ENCODE assay signal across 15 cellular contexts in genomic region chr1:66244429-66244828, GRCh38.
DNase-seq lines count a peak whose midpoint lies in the region; TF ChIP-seq lines count a peak whose summit lies in the region.
"Had no signal": no experiment of that assay in that cellular context is flagged by ENCODE, and none has a peak within 500 bp of the region (broad histone marks: within the 10 kb centered on the region; RNA-seq: fewer than 3 reads in every experiment).

No MANE protein-coding gene starts in this region.

- H3K4me1 ChIP-seq in esophagus muscularis mucosa = peaks cover 0 to 18% (median 2%) of the 10 kb centered on the region in 4 donors
- H3K4me1 ChIP-seq: adrenal gland had no signal

- DNase-seq in Ammon's horn (ENCODE audit: low spot score) = peak; percentile 95
- DNase-seq in LHCN-M2 (ENCODE audit: low read depth) = peak; percentile 77
- DNase-seq in dorsolateral prefrontal cortex = peak; percentile 22 to 90 (median 78)
- peak; percentile 62 for DNase-seq in middle frontal gyrus (ENCODE audit: extremely low spot score, low spot score)
- DNase-seq in HT-29 (ENCODE audit: low spot score) = no peak
- no peak for DNase-seq in esophagus muscularis mucosa (ENCODE audit: extremely low spot score)
- DNase-seq in HPDE6-E6E7 (ENCODE audit: extremely low spot score) = no peak
- no peak for DNase-seq in DMS114 treated with DMSO at 0.1 percent for 48 hours (lab: John Stamatoyannopoulos, UW; ENCODE audit: unreplicated experiment)
- DNase-seq: immature natural killer cell; NCI-H146; stimulated activated CD8-positive, alpha-beta memory T cell treated with anti-CD3 and anti-CD28 coated beads, Interleukin-4, amount 100 ng/mL, for 48 hours; T1000 had no signal

- H3K36me3 ChIP-seq in esophagus muscularis mucosa = no peaks in the 10 kb centered on the region
- H3K36me3 ChIP-seq: adrenal gland, tibial nerve had no signal

- H3K9me3 ChIP-seq in esophagus muscularis mucosa = no peaks in the 10 kb centered on the region
- H3K9me3 ChIP-seq: adrenal gland, tibial nerve had no signal

- H3K27me3 ChIP-seq in dorsolateral prefrontal cortex (no peaks in the 10 kb centered on the region), esophagus muscularis mucosa (no peaks in the 10 kb centered on the region)
- H3K27me3 ChIP-seq: adrenal gland, tibial nerve had no signal

- peak in 14 of 56 donors; percentile 7 to 42 (median 17) for TF ChIP-seq CTCF in dorsolateral prefrontal cortex (IDR thresholded peaks at IDR 0.05 in 54 of 56, conservative IDR thresholded peaks at IDR 0.05 in 2 of 56; ENCODE audit: low read depth in 1 of 56, partially characterized antibody in 56 of 56)
- no peak for TF ChIP-seq CTCF in esophagus muscularis mucosa (IDR thresholded peaks at IDR 0.05)

- H3K27ac ChIP-seq in dorsolateral prefrontal cortex (peak overlapping the region; percentile 46 to 97 (median 90)), esophagus muscularis mucosa (replicated peaks in 1 of 4) (no peak overlapping the region)
- H3K27ac ChIP-seq: adrenal gland had no signal

- TF ChIP-seq EP300 in esophagus muscularis mucosa (IDR thresholded peaks at IDR 0.05) = no peak

- WGBS in esophagus muscularis mucosa = 64% methylated on average over 3 of the region's 3 CpGs

- intact Hi-C loops in dorsolateral prefrontal cortex (cut with DNase I) (loop anchor here (5.0 kb wide), 5 partner anchors 72 to 252 kb away; no protein-coding TSS in a partner anchor), esophagus muscularis mucosa (cut with DNase I) (no loop called here)

- TF ChIP-seq POLR2A in esophagus muscularis mucosa (IDR thresholded peaks at IDR 0.05; ENCODE audit: low read depth) = no peak

- H3K4me3 ChIP-seq in dorsolateral prefrontal cortex = peak overlapping the region in 23 of 59 donors; percentile 2 to 49 (median 16)
- H3K4me3 ChIP-seq in esophagus muscularis mucosa = no peak overlapping the region
- H3K4me3 ChIP-seq: adrenal gland, K562, tibial nerve had no signal

Comparison
In these comparisons a context has a peak if more than half of its experiments do, and no peak if none do; other contexts are left out.
1. DNase-seq: peak in Ammon's horn (single experiment), LHCN-M2 (single experiment), dorsolateral prefrontal cortex (10 of 10) and middle frontal gyrus (single experiment); none in HT-29 (single experiment), esophagus muscularis mucosa (single experiment), HPDE6-E6E7 (single experiment) and DMS114 treated with DMSO at 0.1 percent for 48 hours (single experiment).
2. H3K27ac ChIP-seq: peak in dorsolateral prefrontal cortex (59 of 59); none in esophagus muscularis mucosa (0 of 4).